1 cellular context compared by ENCODE assay signal in the genomic region with DNA sequence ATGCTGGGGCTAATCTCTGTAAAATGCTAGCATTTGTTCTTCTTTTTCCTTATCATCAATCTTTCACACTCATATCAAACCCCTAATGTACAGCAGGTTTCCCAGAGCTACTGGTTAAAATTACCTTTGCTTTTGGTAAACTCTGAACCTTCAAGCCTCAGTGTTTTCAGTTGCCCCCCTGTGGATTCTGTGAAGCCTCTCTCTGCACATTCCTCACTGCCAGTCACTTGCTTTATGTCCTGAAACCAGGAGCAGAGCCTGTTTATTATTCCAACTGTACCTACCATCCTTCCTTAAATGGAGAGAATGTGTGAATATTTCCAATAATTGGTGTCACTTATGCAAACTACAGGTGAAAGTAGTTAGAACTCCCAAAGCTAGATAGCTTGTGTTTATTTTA.
A peak's percentile ranks its signal among the peaks of the same experiment; 100 is the strongest.
TF ChIP-seq lines count a peak whose summit lies in the region.

No MANE protein-coding gene starts in this region.

TF ChIP-seq in H1, 55 proteins besides CTCF, POLR2A, EP300 and RAD21:
- no peak for TF ChIP-seq KDM1A (IDR thresholded peaks at IDR 0.05; ENCODE audit: borderline replicate concordance, low read length)
- TF ChIP-seq TEAD4 (IDR thresholded peaks at IDR 0.05; ENCODE audit: low read depth, low read length) = peak; percentile 73
- TF ChIP-seq NANOG (IDR thresholded peaks at IDR 0.05; ENCODE audit: insufficient read depth, low read depth, low read length, poor library complexity, severe bottlenecking) = peak; percentile 10
